In genomic region chr12:401235-402126, GRCh38 we compare ENCODE assay signal across 8 cellular contexts. TPM values are rescaled to one million over a fixed set of nuclear protein-coding genes. Genes with fewer than 3 reads are reported as not detected.
A peak's percentile ranks its signal among the peaks of the same experiment; 100 is the strongest.
DNase-seq lines count a peak whose midpoint lies in the region; ATAC-seq and TF ChIP-seq lines count a peak whose summit lies in the region.

Gene CCDC77 (plus strand): TSS chr12:401644. CDS start chr12:409384, 7,740 bp downstream.

- H3K36me3 Mint-ChIP-seq in naive B cell = peaks cover 0 to 6% of the 10 kb centered on the region in 2 donors

- H3K9me3 ChIP-seq in esophagus (ENCODE audit: control insufficient read depth in 2 of 2, insufficient read depth in 1 of 2, low read depth in 1 of 2, low read length in 1 of 2) = no peaks in the 10 kb centered on the region

- no peak within 1 kb of the TSS for H3K27ac Mint-ChIP-seq in naive B cell

- no peak for TF ChIP-seq CTCF in GM20000 (IDR thresholded peaks at IDR 0.05; ENCODE audit: extremely low read depth, missing control alignments)

- H3K27ac ChIP-seq in esophagus (ENCODE audit: low read depth in 2 of 2, low read length in 1 of 2) = peak within 1 kb of the TSS; percentile 81 to 83

- peaks cover 0 to 3% (median 0%) of the 10 kb centered on the region in 3 donors for H3K4me1 Mint-ChIP-seq in naive B cell

- no peaks in the 10 kb centered on the region for H3K36me3 ChIP-seq in esophagus (ENCODE audit: control insufficient read depth in 2 of 2, insufficient read depth in 2 of 2, low read length in 1 of 2)

- peak; percentile 99 to 100 for ATAC-seq in naive B cell (ENCODE audit: low read depth in 2 of 2)
- ATAC-seq in stimulated activated naive CD8-positive, alpha-beta T cell treated with anti-CD3 and anti-CD28 coated beads, Interleukin-15, Interleukin-2, amounts not matched to agents 100 U/mL and 50 U/mL, for 24 hours = peak; percentile 100

- peak within 1 kb of the TSS in 2 of 8 donors; percentile 3 to 22 for H3K4me3 Mint-ChIP-seq in naive B cell

- H3K9me3 Mint-ChIP-seq in naive B cell = no peaks in the 10 kb centered on the region

- peak; percentile 98 for DNase-seq in CD1c-positive myeloid dendritic cell (ENCODE audit: extremely low spot score)
- peak; percentile 92 for DNase-seq in GM20000 (ENCODE audit: low spot score)
- DNase-seq in HT-29 (ENCODE audit: low spot score) = peak; percentile 93
- peak; percentile 98 for DNase-seq in activated CD8-positive, alpha-beta memory T cell treated with anti-CD3 and anti-CD28 coated beads for 24 hours
- DNase-seq in naive B cell = peak; percentile 95
- peak; percentile 92 for DNase-seq in stimulated activated naive CD8-positive, alpha-beta T cell treated with anti-CD3 and anti-CD28 coated beads, Interleukin-15, Interleukin-2, amounts not matched to agents 100 U/mL and 50 U/mL, for 24 hours
- no peak for DNase-seq in SIG-M5 treated with dmso at 0.1 percent for 504 hours (lab: John Stamatoyannopoulos, UW; ENCODE audit: unreplicated experiment)

- no peaks in the 10 kb centered on the region for H3K27me3 ChIP-seq in esophagus (ENCODE audit: control insufficient read depth in 1 of 2, insufficient read depth in 2 of 2, low read length in 2 of 2)

- no peaks in the 10 kb centered on the region for H3K4me1 ChIP-seq in esophagus (ENCODE audit: control insufficient read depth in 2 of 2, insufficient read depth in 2 of 2, low read length in 1 of 2)

- no peaks in the 10 kb centered on the region for H3K27me3 Mint-ChIP-seq in naive B cell

- peak within 1 kb of the TSS; percentile 73 to 78 for H3K4me3 ChIP-seq in esophagus (ENCODE audit: low read depth in 1 of 2, low read length in 2 of 2)

- 1% methylated on average over 47 of the region's 47 CpGs for WGBS in esophagus, 2 donors

RNA-seq across cellular contexts. Expression of gene CCDC77, which starts in this region (rescaled TPM):
- 3.5 and 6.1 TPM in 2 replicates for total RNA-seq in HT-29 (2014; rRNA removed; shearing (Covaris generic))
- polyA plus RNA-seq in esophagus (1 to 10 TPM; 4.7 to 4.8 TPM), naive B cell (ENCODE audit: low read depth in 6 of 6) (1 to 10 TPM in 5 of 6 donors, not detected in 1; 4.5 to 9.2 (median 6.4) TPM)
